In the genomic region with DNA sequence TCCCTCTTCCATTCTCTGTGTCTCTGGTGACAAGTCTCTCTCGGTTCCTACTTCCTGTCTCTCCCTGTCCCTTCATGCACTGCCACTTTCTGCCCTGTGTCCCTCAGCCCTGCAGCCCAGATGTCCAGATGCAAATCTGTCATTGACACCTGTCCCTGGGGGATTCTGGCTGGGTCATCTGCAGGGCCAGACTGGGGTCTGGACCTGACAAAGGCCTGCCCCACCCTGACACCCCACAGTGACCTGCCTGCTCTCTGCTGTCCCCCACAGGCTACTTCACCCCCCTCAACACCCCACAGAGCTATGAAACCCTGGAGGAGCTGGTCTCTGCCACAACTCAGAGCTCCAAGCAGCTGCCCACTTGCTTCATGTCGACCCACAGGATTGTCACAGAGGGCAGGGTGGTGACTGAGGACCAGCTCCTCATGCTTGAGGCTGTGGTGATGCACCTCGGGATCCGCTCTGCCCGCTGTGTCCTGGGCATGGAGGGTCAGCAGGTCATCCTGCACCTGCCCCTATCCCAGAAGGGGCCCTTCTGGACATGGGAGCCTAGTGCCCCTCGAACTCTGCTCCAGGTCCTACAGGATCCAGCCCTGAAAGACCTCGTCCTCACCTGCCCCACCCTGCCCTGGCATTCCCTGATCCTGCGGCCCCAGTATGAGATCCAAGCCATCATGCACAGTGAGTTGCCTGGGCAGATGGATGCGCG, we compare ENCODE assay signal across 2 cellular contexts.
TF ChIP-seq lines count a peak whose summit lies in the region.

No MANE protein-coding gene starts in this region.

TF ChIP-seq in IMR-90, 13 proteins besides CTCF, POLR2A, EP300 and RAD21:
- TF ChIP-seq RCOR1 (IDR thresholded peaks at IDR 0.05; ENCODE audit: insufficient replicate concordance, low read length) (no peak), MXI1 (IDR thresholded peaks at IDR 0.05; ENCODE audit: borderline replicate concordance, low read depth, low read length) (no peak), CEBPB (IDR thresholded peaks at IDR 0.05; ENCODE audit: low read depth, low read length) (no peak), RFX5 (IDR thresholded peaks at IDR 0.05; ENCODE audit: low read depth, low read length) (no peak), MAFK (IDR thresholded peaks at IDR 0.05; ENCODE audit: low read depth, low read length) (no peak)

TF ChIP-seq in GM23338, 12 proteins besides CTCF, POLR2A, EP300 and RAD21:
- TF ChIP-seq CREB1 (CRISPR knock-in tag; IDR thresholded peaks at IDR 0.05; ENCODE audit: low read depth) (no peak), EZH2 (IDR thresholded peaks at IDR 0.05; ENCODE audit: low read depth, unreplicated experiment) (no peak), STAT1 (IDR thresholded peaks at IDR 0.05; ENCODE audit: unreplicated experiment) (no peak), ZNF114 (CRISPR knock-in tag; IDR thresholded peaks at IDR 0.05) (no peak), POLR2AphosphoS5 (IDR thresholded peaks at IDR 0.05; ENCODE audit: low read depth) (no peak), EZH2phosphoT487 (IDR thresholded peaks at IDR 0.05; ENCODE audit: unreplicated experiment) (no peak), ZNF331 (CRISPR knock-in tag; IDR thresholded peaks at IDR 0.05; ENCODE audit: low read depth) (no peak), NANOG (IDR thresholded peaks at IDR 0.05; ENCODE audit: borderline replicate concordance) (no peak), JUNB (IDR thresholded peaks at IDR 0.05; ENCODE audit: unreplicated experiment) (no peak)
- TF ChIP-seq, protein P1, sequence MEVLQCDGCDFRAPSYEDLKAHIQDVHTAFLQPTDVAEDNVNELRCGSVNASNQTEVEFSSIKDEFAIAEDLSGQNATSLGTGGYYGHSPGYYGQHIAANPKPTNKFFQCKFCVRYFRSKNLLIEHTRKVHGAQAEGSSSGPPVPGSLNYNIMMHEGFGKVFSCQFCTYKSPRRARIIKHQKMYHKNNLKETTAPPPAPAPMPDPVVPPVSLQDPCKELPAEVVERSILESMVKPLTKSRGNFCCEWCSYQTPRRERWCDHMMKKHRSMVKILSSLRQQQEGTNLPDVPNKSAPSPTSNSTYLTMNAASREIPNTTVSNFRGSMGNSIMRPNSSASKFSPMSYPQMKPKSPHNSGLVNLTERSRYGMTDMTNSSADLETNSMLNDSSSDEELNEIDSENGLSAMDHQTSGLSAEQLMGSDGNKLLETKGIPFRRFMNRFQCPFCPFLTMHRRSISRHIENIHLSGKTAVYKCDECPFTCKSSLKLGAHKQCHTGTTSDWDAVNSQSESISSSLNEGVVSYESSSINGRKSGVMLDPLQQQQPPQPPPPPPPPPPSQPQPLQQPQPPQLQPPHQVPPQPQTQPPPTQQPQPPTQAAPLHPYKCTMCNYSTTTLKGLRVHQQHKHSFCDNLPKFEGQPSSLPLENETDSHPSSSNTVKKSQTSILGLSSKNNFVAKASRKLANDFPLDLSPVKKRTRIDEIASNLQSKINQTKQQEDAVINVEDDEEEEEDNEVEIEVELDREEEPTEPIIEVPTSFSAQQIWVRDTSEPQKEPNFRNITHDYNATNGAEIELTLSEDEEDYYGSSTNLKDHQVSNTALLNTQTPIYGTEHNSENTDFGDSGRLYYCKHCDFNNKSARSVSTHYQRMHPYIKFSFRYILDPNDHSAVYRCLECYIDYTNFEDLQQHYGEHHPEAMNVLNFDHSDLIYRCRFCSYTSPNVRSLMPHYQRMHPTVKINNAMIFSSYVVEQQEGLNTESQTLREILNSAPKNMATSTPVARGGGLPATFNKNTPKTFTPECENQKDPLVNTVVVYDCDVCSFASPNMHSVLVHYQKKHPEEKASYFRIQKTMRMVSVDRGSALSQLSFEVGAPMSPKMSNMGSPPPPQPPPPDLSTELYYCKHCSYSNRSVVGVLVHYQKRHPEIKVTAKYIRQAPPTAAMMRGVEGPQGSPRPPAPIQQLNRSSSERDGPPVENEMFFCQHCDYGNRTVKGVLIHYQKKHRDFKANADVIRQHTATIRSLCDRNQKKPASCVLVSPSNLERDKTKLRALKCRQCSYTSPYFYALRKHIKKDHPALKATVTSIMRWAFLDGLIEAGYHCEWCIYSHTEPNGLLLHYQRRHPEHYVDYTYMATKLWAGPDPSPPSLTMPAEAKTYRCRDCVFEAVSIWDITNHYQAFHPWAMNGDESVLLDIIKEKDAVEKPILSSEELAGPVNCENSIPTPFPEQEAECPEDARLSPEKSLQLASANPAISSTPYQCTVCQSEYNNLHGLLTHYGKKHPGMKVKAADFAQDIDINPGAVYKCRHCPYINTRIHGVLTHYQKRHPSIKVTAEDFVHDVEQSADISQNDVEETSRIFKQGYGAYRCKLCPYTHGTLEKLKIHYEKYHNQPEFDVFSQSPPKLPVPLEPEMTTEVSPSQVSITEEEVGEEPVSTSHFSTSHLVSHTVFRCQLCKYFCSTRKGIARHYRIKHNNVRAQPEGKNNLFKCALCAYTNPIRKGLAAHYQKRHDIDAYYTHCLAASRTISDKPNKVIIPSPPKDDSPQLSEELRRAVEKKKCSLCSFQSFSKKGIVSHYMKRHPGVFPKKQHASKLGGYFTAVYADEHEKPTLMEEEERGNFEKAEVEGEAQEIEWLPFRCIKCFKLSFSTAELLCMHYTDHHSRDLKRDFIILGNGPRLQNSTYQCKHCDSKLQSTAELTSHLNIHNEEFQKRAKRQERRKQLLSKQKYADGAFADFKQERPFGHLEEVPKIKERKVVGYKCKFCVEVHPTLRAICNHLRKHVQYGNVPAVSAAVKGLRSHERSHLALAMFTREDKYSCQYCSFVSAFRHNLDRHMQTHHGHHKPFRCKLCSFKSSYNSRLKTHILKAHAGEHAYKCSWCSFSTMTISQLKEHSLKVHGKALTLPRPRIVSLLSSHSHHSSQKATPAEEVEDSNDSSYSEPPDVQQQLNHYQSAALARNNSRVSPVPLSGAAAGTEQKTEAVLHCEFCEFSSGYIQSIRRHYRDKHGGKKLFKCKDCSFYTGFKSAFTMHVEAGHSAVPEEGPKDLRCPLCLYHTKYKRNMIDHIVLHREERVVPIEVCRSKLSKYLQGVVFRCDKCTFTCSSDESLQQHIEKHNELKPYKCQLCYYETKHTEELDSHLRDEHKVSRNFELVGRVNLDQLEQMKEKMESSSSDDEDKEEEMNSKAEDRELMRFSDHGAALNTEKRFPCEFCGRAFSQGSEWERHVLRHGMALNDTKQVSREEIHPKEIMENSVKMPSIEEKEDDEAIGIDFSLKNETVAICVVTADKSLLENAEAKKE (CRISPR knock-in tag; IDR thresholded peaks at IDR 0.05), result no peak
- TF ChIP-seq, protein P2, sequence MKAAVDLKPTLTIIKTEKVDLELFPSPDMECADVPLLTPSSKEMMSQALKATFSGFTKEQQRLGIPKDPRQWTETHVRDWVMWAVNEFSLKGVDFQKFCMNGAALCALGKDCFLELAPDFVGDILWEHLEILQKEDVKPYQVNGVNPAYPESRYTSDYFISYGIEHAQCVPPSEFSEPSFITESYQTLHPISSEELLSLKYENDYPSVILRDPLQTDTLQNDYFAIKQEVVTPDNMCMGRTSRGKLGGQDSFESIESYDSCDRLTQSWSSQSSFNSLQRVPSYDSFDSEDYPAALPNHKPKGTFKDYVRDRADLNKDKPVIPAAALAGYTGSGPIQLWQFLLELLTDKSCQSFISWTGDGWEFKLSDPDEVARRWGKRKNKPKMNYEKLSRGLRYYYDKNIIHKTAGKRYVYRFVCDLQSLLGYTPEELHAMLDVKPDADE (IDR thresholded peaks at IDR 0.05), result no peak
- TF ChIP-seq, protein P3, sequence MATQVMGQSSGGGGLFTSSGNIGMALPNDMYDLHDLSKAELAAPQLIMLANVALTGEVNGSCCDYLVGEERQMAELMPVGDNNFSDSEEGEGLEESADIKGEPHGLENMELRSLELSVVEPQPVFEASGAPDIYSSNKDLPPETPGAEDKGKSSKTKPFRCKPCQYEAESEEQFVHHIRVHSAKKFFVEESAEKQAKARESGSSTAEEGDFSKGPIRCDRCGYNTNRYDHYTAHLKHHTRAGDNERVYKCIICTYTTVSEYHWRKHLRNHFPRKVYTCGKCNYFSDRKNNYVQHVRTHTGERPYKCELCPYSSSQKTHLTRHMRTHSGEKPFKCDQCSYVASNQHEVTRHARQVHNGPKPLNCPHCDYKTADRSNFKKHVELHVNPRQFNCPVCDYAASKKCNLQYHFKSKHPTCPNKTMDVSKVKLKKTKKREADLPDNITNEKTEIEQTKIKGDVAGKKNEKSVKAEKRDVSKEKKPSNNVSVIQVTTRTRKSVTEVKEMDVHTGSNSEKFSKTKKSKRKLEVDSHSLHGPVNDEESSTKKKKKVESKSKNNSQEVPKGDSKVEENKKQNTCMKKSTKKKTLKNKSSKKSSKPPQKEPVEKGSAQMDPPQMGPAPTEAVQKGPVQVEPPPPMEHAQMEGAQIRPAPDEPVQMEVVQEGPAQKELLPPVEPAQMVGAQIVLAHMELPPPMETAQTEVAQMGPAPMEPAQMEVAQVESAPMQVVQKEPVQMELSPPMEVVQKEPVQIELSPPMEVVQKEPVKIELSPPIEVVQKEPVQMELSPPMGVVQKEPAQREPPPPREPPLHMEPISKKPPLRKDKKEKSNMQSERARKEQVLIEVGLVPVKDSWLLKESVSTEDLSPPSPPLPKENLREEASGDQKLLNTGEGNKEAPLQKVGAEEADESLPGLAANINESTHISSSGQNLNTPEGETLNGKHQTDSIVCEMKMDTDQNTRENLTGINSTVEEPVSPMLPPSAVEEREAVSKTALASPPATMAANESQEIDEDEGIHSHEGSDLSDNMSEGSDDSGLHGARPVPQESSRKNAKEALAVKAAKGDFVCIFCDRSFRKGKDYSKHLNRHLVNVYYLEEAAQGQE (IDR thresholded peaks at IDR 0.05; ENCODE audit: unreplicated experiment), result no peak
